1 cellular context compared by ENCODE assay signal in genomic region chr2:201775326-201775725, GRCh38.
A peak's percentile ranks its signal among the peaks of the same experiment; 100 is the strongest.
TF ChIP-seq lines count a peak whose summit lies in the region.

No MANE protein-coding gene starts in this region.

TF ChIP-seq in HepG2, 621 proteins besides CTCF, POLR2A, EP300 and RAD21 (continues in another document):
- TF ChIP-seq SP5 (CRISPR knock-in tag; IDR thresholded peaks at IDR 0.05; ENCODE audit: borderline replicate concordance, low read depth) (no peak), GPBP1L1 (CRISPR knock-in tag; IDR thresholded peaks at IDR 0.05) (no peak), DRAP1 (CRISPR knock-in tag; IDR thresholded peaks at IDR 0.05) (no peak), NRL (CRISPR knock-in tag; IDR thresholded peaks at IDR 0.05; ENCODE audit: borderline replicate concordance) (no peak), ZFP37 (CRISPR knock-in tag; IDR thresholded peaks at IDR 0.05; ENCODE audit: borderline replicate concordance) (no peak), E2F1 (CRISPR knock-in tag; IDR thresholded peaks at IDR 0.05) (no peak), FOXO1 (CRISPR knock-in tag; IDR thresholded peaks at IDR 0.05) (no peak; the same call in 1 of the 2 replicates), GATAD1 (CRISPR knock-in tag; IDR thresholded peaks at IDR 0.05) (no peak), ZFP91 (CRISPR knock-in tag; IDR thresholded peaks at IDR 0.05; ENCODE audit: borderline replicate concordance) (no peak), ZMYM3 (CRISPR knock-in tag; IDR thresholded peaks at IDR 0.05) (no peak), FOXJ3 (CRISPR knock-in tag; IDR thresholded peaks at IDR 0.05; ENCODE audit: borderline replicate concordance) (no peak), ZNF549 (CRISPR knock-in tag; IDR thresholded peaks at IDR 0.05) (no peak), SOX13 (IDR thresholded peaks at IDR 0.05) (no peak), SOX13 (CRISPR knock-in tag; conservative IDR thresholded peaks at IDR 0.05 in 1 of 2, IDR thresholded peaks at IDR 0.05 in 1 of 2) (peak in 1 of 2 experiments; percentile 11; a peak in 1 of 4 replicates), MAFK (conservative IDR thresholded peaks at IDR 0.05 in 1 of 2, IDR thresholded peaks at IDR 0.05 in 1 of 2; ENCODE audit: low read length in 2 of 2) (no peak), THAP11 (CRISPR knock-in tag; IDR thresholded peaks at IDR 0.05) (peak; percentile 38; the same call in 1 of the 2 replicates), FOXP1 (IDR thresholded peaks at IDR 0.05) (peak; percentile 38; the same call in 1 of the 2 replicates), FOXP1 (CRISPR knock-in tag; IDR thresholded peaks at IDR 0.05) (peak; percentile 94), ELF3 (CRISPR knock-in tag; IDR thresholded peaks at IDR 0.05) (peak; percentile 68), FOXA3 (CRISPR knock-in tag; IDR thresholded peaks at IDR 0.05) (peak; percentile 76), NFYC (CRISPR knock-in tag; IDR thresholded peaks at IDR 0.05) (no peak), ZNF839 (CRISPR knock-in tag; IDR thresholded peaks at IDR 0.05; ENCODE audit: borderline replicate concordance) (no peak), ZNF609 (CRISPR knock-in tag; IDR thresholded peaks at IDR 0.05; ENCODE audit: borderline replicate concordance) (peak; percentile 25; the same call in 1 of the 2 replicates), ZNF280B (CRISPR knock-in tag; IDR thresholded peaks at IDR 0.05; ENCODE audit: borderline replicate concordance) (no peak), MLX (CRISPR knock-in tag; IDR thresholded peaks at IDR 0.05) (no peak), PPARG (CRISPR knock-in tag; conservative IDR thresholded peaks at IDR 0.05) (peak; percentile 55), TBX3 (IDR thresholded peaks at IDR 0.05; ENCODE audit: borderline replicate concordance) (peak; percentile 72; the same call in 1 of the 2 replicates), ARID5B (CRISPR knock-in tag; IDR thresholded peaks at IDR 0.05) (peak; percentile 27; the same call in 1 of the 2 replicates), DPF2 (CRISPR knock-in tag; IDR thresholded peaks at IDR 0.05; ENCODE audit: borderline replicate concordance, low read depth) (no peak), IKZF5 (CRISPR knock-in tag; IDR thresholded peaks at IDR 0.05) (no peak), PITX1 (CRISPR knock-in tag; IDR thresholded peaks at IDR 0.05) (peak; percentile 93), ZNF761 (CRISPR knock-in tag; conservative IDR thresholded peaks at IDR 0.05) (no peak), NR2F1 (CRISPR knock-in tag; IDR thresholded peaks at IDR 0.05) (no peak; a peak in 1 of 4 replicates), ASH2L (IDR thresholded peaks at IDR 0.05; ENCODE audit: insufficient read length, low read depth, low read length) (peak; percentile 37), RBM39 (IDR thresholded peaks at IDR 0.05; ENCODE audit: low read depth, low read length, poor library complexity, severe bottlenecking) (no peak), ZNF563 (CRISPR knock-in tag; IDR thresholded peaks at IDR 0.05) (no peak), ZNF562 (CRISPR knock-in tag; IDR thresholded peaks at IDR 0.05; ENCODE audit: borderline replicate concordance) (no peak), ZNF784 (CRISPR knock-in tag; IDR thresholded peaks at IDR 0.05; ENCODE audit: borderline replicate concordance) (no peak), SOX5 (CRISPR knock-in tag; IDR thresholded peaks at IDR 0.05; ENCODE audit: borderline replicate concordance) (peak; percentile 21; the same call in 1 of the 2 replicates), GATAD2A (CRISPR knock-in tag; IDR thresholded peaks at IDR 0.05) (peak; percentile 44), HNF4G (IDR thresholded peaks at IDR 0.05; ENCODE audit: borderline replicate concordance, low read depth, low read length) (no peak), HNF4G (CRISPR knock-in tag; IDR thresholded peaks at IDR 0.05; ENCODE audit: borderline replicate concordance, low read depth) (no peak)
